ENCODE assay signal across 19 cellular contexts in genomic region chr4:103948244-103949018, GRCh38.
DNase-seq lines count a peak whose midpoint lies in the region; ATAC-seq, FAIRE-seq and TF ChIP-seq lines count a peak whose summit lies in the region.
"Had no signal": no experiment of that assay in that cellular context is flagged by ENCODE, and none has a peak within 500 bp of the region (broad histone marks: within the 10 kb centered on the region; RNA-seq: fewer than 3 reads in every experiment).

No MANE protein-coding gene starts in this region.

- WGBS in H9 (ENCODE audit: extremely low coverage, insufficient read length, low lambda C conversion rate): no CpG with 5 or more reads among the region's 3 CpGs

- H3K27me3 Mint-ChIP-seq in H9 (ENCODE audit: low read depth): no peaks in the 10 kb centered on the region
- H3K27me3 Mint-ChIP-seq in type B pancreatic cell: no peaks in the 10 kb centered on the region
- no peaks in the 10 kb centered on the region for H3K27me3 Mint-ChIP-seq in activated CD8-positive, alpha-beta T cell treated with anti-CD3 and anti-CD28 coated beads, Interleukin-2, amount 10 ng/mL, durations not matched to agents 7 days and 5 days (ENCODE audit: low read depth)

- H3K9me3 Mint-ChIP-seq in H9: peaks cover 27 to 28% of the 10 kb centered on the region in 2 experiments
- H3K9me3 Mint-ChIP-seq in type B pancreatic cell: peaks cover 10% of the 10 kb centered on the region
- H3K9me3 Mint-ChIP-seq in activated CD8-positive, alpha-beta T cell treated with anti-CD3 and anti-CD28 coated beads, Interleukin-2, amount 10 ng/mL, durations not matched to agents 7 days and 5 days (ENCODE audit: insufficient read depth): peaks cover 12% of the 10 kb centered on the region

- H3K79me1 ChIP-seq in H9 (ENCODE audit: insufficient read depth, low read depth, low read length, poor library complexity, severe bottlenecking): no peaks in the 10 kb centered on the region

- H3K36me3 ChIP-seq in bronchial epithelial cell (ENCODE audit: control insufficient read depth, insufficient read depth, low read length): no peaks in the 10 kb centered on the region
- no peaks in the 10 kb centered on the region for H3K36me3 ChIP-seq in iPS-18a (ENCODE audit: control insufficient read depth, low read depth, low read length)
- H3K36me3 ChIP-seq: SJCRH30 had no signal

- no peak overlapping the region for H3K56ac ChIP-seq in H9 (ENCODE audit: insufficient read length, low read depth, low read length)

- H3K79me2 ChIP-seq in H9 (ENCODE audit: insufficient read depth, low read length): no peaks in the 10 kb centered on the region

- TF ChIP-seq CTCF in H9 (conservative IDR thresholded peaks at IDR 0.05) (no peak), bronchial epithelial cell (IDR thresholded peaks at IDR 0.05; ENCODE audit: insufficient read depth, low read length, severe bottlenecking) (no peak), type B pancreatic cell (conservative IDR thresholded peaks at IDR 0.05) (no peak)

- no peak overlapping the region for H2AFZ ChIP-seq in H9 (ENCODE audit: low read length)
- H2AFZ ChIP-seq: PC-9 had no signal

- no peak overlapping the region for H2BK15ac ChIP-seq in H9 (ENCODE audit: low read depth, low read length)

- no peak overlapping the region for H4K8ac ChIP-seq in H9 (replicated peaks; ENCODE audit: insufficient read length, low read depth, low read length)

- POLR2A ChIA-PET in activated CD8-positive, alpha-beta T cell treated with anti-CD3 and anti-CD28 coated beads, Interleukin-2, amount 10 ng/mL, durations not matched to agents 7 days and 5 days (lab: Charles Lee): no interaction called here

- no peak overlapping the region for H4K91ac ChIP-seq in H9 (ENCODE audit: insufficient read length, low read depth, low read length)

- peaks cover 22 to 29% (median 26%) of the 10 kb centered on the region in 3 experiments for H3K36me3 Mint-ChIP-seq in H9 (ENCODE audit: insufficient read depth in 1 of 3, low read depth in 3 of 3)
- H3K36me3 Mint-ChIP-seq in type B pancreatic cell: peaks cover 4% of the 10 kb centered on the region
- no peaks in the 10 kb centered on the region for H3K36me3 Mint-ChIP-seq in activated CD8-positive, alpha-beta T cell treated with anti-CD3 and anti-CD28 coated beads, Interleukin-2, amount 10 ng/mL, durations not matched to agents 7 days and 5 days (ENCODE audit: low read depth)

- H3K4me3 ChIP-seq in bronchial epithelial cell (ENCODE audit: low read depth, low read length): no peak overlapping the region
- H3K4me3 ChIP-seq in iPS-18a (ENCODE audit: low read length): peak overlapping the region; percentile 28
- H3K4me3 ChIP-seq: PC-9, SJCRH30 had no signal

- H3K27ac ChIP-seq in H9 (ENCODE audit: insufficient read length, low read depth, low read length): peak overlapping the region; percentile 100
- peak overlapping the region; percentile 87 for H3K27ac ChIP-seq in iPS-18a (ENCODE audit: low read length)
- H3K27ac ChIP-seq: PC-9, SJCRH30 had no signal

- CTCF ChIA-PET in activated CD8-positive, alpha-beta T cell treated with anti-CD3 and anti-CD28 coated beads, Interleukin-2, amount 10 ng/mL, durations not matched to agents 7 days and 5 days (lab: Charles Lee): no interaction called here

- no peak overlapping the region for H3K14ac ChIP-seq in H9 (ENCODE audit: insufficient read depth, low read length)

- no peaks in the 10 kb centered on the region for H3K27me3 ChIP-seq in H9 (ENCODE audit: insufficient read depth, low read length)
- no peaks in the 10 kb centered on the region for H3K27me3 ChIP-seq in bronchial epithelial cell (ENCODE audit: control insufficient read depth, insufficient read depth, low read length)
- no peaks in the 10 kb centered on the region for H3K27me3 ChIP-seq in iPS-18a (ENCODE audit: control insufficient read depth, insufficient read depth, low read length)
- H3K27me3 ChIP-seq: SJCRH30 had no signal

- H3K4me3 Mint-ChIP-seq in H9: peak overlapping the region; percentile 24 to 60
- H3K4me3 Mint-ChIP-seq in type B pancreatic cell: peak overlapping the region; percentile 81
- H3K4me3 Mint-ChIP-seq in activated CD8-positive, alpha-beta T cell treated with anti-CD3 and anti-CD28 coated beads, Interleukin-2, amount 10 ng/mL, durations not matched to agents 7 days and 5 days: no peak overlapping the region

- H3K18ac ChIP-seq in H9 (ENCODE audit: insufficient read length, low read depth, low read length): no peak overlapping the region

- peak overlapping the region; percentile 69 for H3K4me2 ChIP-seq in H9 (ENCODE audit: insufficient read depth, insufficient read length, low read length)
- H3K4me2 ChIP-seq: PC-9 had no signal

- H3K4ac ChIP-seq in H9 (ENCODE audit: low read depth, low read length): no peak overlapping the region

- H2BK20ac ChIP-seq in H9 (ENCODE audit: low read depth, low read length, poor library complexity, severe bottlenecking): no peak overlapping the region

- H4K20me1 ChIP-seq in H9 (ENCODE audit: control insufficient read depth, insufficient read depth, insufficient read length): no peaks in the 10 kb centered on the region

- no peak overlapping the region for H2BK120ac ChIP-seq in H9 (ENCODE audit: low read depth, low read length, poor library complexity, severe bottlenecking)

- H2BK12ac ChIP-seq in H9 (ENCODE audit: insufficient read length, low read depth, low read length): no peak overlapping the region

- no peak overlapping the region for H3K23ac ChIP-seq in H9 (ENCODE audit: insufficient read length, low read depth, low read length)

- DNase-seq in H9 (peak; percentile 68), bronchial epithelial cell (ENCODE audit: low read depth) (peak; percentile 35), type B pancreatic cell (ENCODE audit: extremely low spot score, unreplicated experiment) (no peak), Ammon's horn (ENCODE audit: low spot score) (no peak), Kasumi-1 (lab: John Stamatoyannopoulos, UW) (no peak)
- no peak for DNase-seq in activated CD8-positive, alpha-beta T cell treated with anti-CD3 and anti-CD28 coated beads, Interleukin-2, amount 10 ng/mL, durations not matched to agents 7 days and 5 days
- DNase-seq: ACHN, AML-193, COR-L47, DMS153, HCEC 1CT, NCI-H1417 treated with DMSO at 0.1 percent for 48 hours, NCI-H2029, NCI-H2171 treated with DMSO at 0.1 percent for 48 hours, NCI-H446 treated with DMSO at 0.1 percent for 48 hours, NCI-H748 treated with DMSO at 0.1 percent for 48 hours, SJCRH30 had no signal

- H3K27ac Mint-ChIP-seq in H9 (peak overlapping the region; percentile 31 to 95 (median 94)), type B pancreatic cell (peak overlapping the region; percentile 97)
- no peak overlapping the region for H3K27ac Mint-ChIP-seq in activated CD8-positive, alpha-beta T cell treated with anti-CD3 and anti-CD28 coated beads, Interleukin-2, amount 10 ng/mL, durations not matched to agents 7 days and 5 days

- H3K4me1 Mint-ChIP-seq in H9: peaks cover 16 to 29% of the 10 kb centered on the region in 2 experiments
- no peaks in the 10 kb centered on the region for H3K4me1 Mint-ChIP-seq in type B pancreatic cell (ENCODE audit: unreplicated experiment)
- H3K4me1 Mint-ChIP-seq in activated CD8-positive, alpha-beta T cell treated with anti-CD3 and anti-CD28 coated beads, Interleukin-2, amount 10 ng/mL, durations not matched to agents 7 days and 5 days (ENCODE audit: low read depth): no peaks in the 10 kb centered on the region

- no peak for FAIRE-seq in bronchial epithelial cell (lab: Jason Lieb, UNC)

- H3K9ac ChIP-seq in H9 (ENCODE audit: extremely low read depth, insufficient read length, low read length) (no peak overlapping the region), iPS-18a (ENCODE audit: low read length) (no peak overlapping the region)

- peaks cover 6% of the 10 kb centered on the region for H3K23me2 ChIP-seq in H9 (ENCODE audit: insufficient read length, low read depth, low read length, poor library complexity, severe bottlenecking)

- no peak overlapping the region for H3T11ph ChIP-seq in H9 (ENCODE audit: low read length)

- no peaks in the 10 kb centered on the region for H3K9me3 ChIP-seq in H9 (ENCODE audit: control insufficient read depth, low read depth, low read length)
- H3K9me3 ChIP-seq in iPS-18a (ENCODE audit: control insufficient read depth, low read depth, low read length): peaks cover 16% of the 10 kb centered on the region
- H3K9me3 ChIP-seq: SJCRH30 had no signal

- no peak overlapping the region for H2AK5ac ChIP-seq in H9 (ENCODE audit: insufficient read length, low read length)

- no peak overlapping the region for H4K5ac ChIP-seq in H9 (ENCODE audit: insufficient read length, low read depth, low read length)

- H2BK5ac ChIP-seq in H9 (ENCODE audit: insufficient read length, low read length): no peak overlapping the region

- H3K4me1 ChIP-seq in H9 (ENCODE audit: insufficient read depth, low read length) (peaks cover 2% of the 10 kb centered on the region; the same call in 1 of the 2 replicates), iPS-18a (ENCODE audit: control insufficient read depth, low read depth, low read length) (peaks cover 24% of the 10 kb centered on the region)
- H3K4me1 ChIP-seq: SJCRH30 had no signal

- no peak for ATAC-seq in activated CD8-positive, alpha-beta T cell treated with anti-CD3 and anti-CD28 coated beads, Interleukin-2, amount 10 ng/mL, durations not matched to agents 7 days and 5 days

Comparison
In these comparisons a context has a peak if more than half of its experiments do, and no peak if none do; other contexts are left out.
1. DNase-seq: peak in H9 (single experiment) and bronchial epithelial cell (single experiment); none in type B pancreatic cell (single experiment), Ammon's horn (single experiment), activated CD8-positive, alpha-beta T cell treated with anti-CD3 and anti-CD28 coated beads, Interleukin-2, amount 10 ng/mL, durations not matched to agents 7 days and 5 days (single experiment) and Kasumi-1 (0 of 2).